Comparison of ENCODE assay signal across 1 cellular context in the genomic region with DNA sequence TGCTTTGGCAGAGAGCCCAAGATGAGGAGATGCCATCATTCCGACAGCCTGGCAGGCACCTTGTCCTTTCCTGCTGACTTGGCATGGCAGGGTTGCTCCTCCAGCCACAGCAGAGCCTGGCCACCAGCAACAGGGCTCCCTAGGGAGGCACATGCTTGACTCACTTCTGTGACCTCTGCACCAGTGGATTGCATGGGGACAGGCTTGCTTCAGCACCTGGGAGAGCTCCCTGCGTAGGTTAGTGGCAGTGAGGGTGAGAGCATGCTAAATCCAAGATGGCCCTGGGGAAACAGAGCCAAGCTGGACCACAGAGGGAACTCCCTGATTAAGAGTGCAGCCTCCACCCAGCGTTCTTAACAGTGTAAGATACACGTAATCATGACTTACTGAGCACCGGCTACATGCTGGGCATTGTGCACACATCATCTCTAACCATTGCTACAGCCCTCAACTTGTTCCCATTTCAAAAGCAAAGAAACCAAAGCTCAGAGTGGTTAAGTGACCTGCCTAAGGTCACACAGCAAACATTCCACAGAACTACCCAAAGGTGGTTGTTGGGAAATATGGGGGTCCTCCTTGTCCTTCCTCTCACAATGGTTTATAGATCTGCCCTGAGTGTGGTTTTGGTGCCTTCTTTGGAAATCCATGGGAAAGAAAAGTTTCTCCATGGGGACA.
A peak's percentile ranks its signal among the peaks of the same experiment; 100 is the strongest.
TF ChIP-seq lines count a peak whose summit lies in the region.

No MANE protein-coding gene starts in this region.

TF ChIP-seq in WTC11, 78 proteins besides CTCF, POLR2A, EP300 and RAD21 (continued from another document and continues in another):
- TF ChIP-seq, protein P1, sequence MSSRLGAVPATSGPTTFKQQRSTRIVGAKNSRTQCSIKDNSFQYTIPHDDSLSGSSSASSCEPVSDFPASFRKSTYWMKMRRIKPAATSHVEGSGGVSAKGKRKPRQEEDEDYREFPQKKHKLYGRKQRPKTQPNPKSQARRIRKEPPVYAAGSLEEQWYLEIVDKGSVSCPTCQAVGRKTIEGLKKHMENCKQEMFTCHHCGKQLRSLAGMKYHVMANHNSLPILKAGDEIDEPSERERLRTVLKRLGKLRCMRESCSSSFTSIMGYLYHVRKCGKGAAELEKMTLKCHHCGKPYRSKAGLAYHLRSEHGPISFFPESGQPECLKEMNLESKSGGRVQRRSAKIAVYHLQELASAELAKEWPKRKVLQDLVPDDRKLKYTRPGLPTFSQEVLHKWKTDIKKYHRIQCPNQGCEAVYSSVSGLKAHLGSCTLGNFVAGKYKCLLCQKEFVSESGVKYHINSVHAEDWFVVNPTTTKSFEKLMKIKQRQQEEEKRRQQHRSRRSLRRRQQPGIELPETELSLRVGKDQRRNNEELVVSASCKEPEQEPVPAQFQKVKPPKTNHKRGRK (CRISPR knock-in tag; IDR thresholded peaks at IDR 0.05; ENCODE audit: borderline replicate concordance) = no peak
- TF ChIP-seq TCF7 (CRISPR knock-in tag; IDR thresholded peaks at IDR 0.05; ENCODE audit: low read depth) (peak; percentile 34; the same call in 1 of the 2 replicates), RELA (CRISPR knock-in tag; IDR thresholded peaks at IDR 0.05; ENCODE audit: borderline replicate concordance) (0 out of 2 replicates have a peak, but pooled peaks have one; percentile 54), SP1 (CRISPR knock-in tag; conservative IDR thresholded peaks at IDR 0.05) (no peak), ZNF423 (CRISPR knock-in tag; IDR thresholded peaks at IDR 0.05) (0 out of 2 replicates have a peak, but pooled peaks have one; percentile 31), ZNF416 (CRISPR knock-in tag; IDR thresholded peaks at IDR 0.05) (0 out of 2 replicates have a peak, but pooled peaks have one; percentile 62), ETV6 (CRISPR knock-in tag; IDR thresholded peaks at IDR 0.05) (peak; percentile 67; the same call in 1 of the 2 replicates), ZNF219 (CRISPR knock-in tag; IDR thresholded peaks at IDR 0.05; ENCODE audit: borderline replicate concordance) (no peak), MXD4 (CRISPR knock-in tag; IDR thresholded peaks at IDR 0.05; ENCODE audit: borderline replicate concordance) (peak; percentile 70; the same call in 1 of the 2 replicates), GABPB1 (CRISPR knock-in tag; IDR thresholded peaks at IDR 0.05) (no peak), ZNF671 (CRISPR knock-in tag; IDR thresholded peaks at IDR 0.05) (0 out of 2 replicates have a peak, but pooled peaks have one; percentile 40), SOX15 (CRISPR knock-in tag; IDR thresholded peaks at IDR 0.05) (no peak), EMX1 (CRISPR knock-in tag; IDR thresholded peaks at IDR 0.05) (peak; percentile 90), CREM (CRISPR knock-in tag; IDR thresholded peaks at IDR 0.05) (peak; percentile 50; the same call in 1 of the 2 replicates), GTF2I (CRISPR knock-in tag; conservative IDR thresholded peaks at IDR 0.05) (peak; percentile 51; the same call in 1 of the 2 replicates)
- TF ChIP-seq, protein P2, sequence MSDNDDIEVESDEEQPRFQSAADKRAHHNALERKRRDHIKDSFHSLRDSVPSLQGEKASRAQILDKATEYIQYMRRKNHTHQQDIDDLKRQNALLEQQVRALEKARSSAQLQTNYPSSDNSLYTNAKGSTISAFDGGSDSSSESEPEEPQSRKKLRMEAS (CRISPR knock-in tag; IDR thresholded peaks at IDR 0.05) = peak; percentile 56; the same call in 1 of the 2 replicates
- TF ChIP-seq, protein P3, sequence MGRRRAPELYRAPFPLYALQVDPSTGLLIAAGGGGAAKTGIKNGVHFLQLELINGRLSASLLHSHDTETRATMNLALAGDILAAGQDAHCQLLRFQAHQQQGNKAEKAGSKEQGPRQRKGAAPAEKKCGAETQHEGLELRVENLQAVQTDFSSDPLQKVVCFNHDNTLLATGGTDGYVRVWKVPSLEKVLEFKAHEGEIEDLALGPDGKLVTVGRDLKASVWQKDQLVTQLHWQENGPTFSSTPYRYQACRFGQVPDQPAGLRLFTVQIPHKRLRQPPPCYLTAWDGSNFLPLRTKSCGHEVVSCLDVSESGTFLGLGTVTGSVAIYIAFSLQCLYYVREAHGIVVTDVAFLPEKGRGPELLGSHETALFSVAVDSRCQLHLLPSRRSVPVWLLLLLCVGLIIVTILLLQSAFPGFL (CRISPR knock-in tag; IDR thresholded peaks at IDR 0.05; ENCODE audit: borderline replicate concordance) = no peak
- TF ChIP-seq, protein P4, sequence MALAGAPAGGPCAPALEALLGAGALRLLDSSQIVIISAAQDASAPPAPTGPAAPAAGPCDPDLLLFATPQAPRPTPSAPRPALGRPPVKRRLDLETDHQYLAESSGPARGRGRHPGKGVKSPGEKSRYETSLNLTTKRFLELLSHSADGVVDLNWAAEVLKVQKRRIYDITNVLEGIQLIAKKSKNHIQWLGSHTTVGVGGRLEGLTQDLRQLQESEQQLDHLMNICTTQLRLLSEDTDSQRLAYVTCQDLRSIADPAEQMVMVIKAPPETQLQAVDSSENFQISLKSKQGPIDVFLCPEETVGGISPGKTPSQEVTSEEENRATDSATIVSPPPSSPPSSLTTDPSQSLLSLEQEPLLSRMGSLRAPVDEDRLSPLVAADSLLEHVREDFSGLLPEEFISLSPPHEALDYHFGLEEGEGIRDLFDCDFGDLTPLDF (CRISPR knock-in tag; IDR thresholded peaks at IDR 0.05) = 0 out of 2 replicates have a peak, but pooled peaks have one; percentile 80
- TF ChIP-seq, protein P5, sequence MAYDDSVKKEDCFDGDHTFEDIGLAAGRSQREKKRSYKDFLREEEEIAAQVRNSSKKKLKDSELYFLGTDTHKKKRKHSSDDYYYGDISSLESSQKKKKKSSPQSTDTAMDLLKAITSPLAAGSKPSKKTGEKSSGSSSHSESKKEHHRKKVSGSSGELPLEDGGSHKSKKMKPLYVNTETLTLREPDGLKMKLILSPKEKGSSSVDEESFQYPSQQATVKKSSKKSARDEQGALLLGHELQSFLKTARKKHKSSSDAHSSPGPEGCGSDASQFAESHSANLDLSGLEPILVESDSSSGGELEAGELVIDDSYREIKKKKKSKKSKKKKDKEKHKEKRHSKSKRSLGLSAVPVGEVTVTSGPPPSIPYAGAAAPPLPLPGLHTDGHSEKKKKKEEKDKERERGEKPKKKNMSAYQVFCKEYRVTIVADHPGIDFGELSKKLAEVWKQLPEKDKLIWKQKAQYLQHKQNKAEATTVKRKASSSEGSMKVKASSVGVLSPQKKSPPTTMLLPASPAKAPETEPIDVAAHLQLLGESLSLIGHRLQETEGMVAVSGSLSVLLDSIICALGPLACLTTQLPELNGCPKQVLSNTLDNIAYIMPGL (CRISPR knock-in tag; IDR thresholded peaks at IDR 0.05) = no peak
- TF ChIP-seq, protein P6, sequence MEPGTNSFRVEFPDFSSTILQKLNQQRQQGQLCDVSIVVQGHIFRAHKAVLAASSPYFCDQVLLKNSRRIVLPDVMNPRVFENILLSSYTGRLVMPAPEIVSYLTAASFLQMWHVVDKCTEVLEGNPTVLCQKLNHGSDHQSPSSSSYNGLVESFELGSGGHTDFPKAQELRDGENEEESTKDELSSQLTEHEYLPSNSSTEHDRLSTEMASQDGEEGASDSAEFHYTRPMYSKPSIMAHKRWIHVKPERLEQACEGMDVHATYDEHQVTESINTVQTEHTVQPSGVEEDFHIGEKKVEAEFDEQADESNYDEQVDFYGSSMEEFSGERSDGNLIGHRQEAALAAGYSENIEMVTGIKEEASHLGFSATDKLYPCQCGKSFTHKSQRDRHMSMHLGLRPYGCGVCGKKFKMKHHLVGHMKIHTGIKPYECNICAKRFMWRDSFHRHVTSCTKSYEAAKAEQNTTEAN (CRISPR knock-in tag; IDR thresholded peaks at IDR 0.05) = no peak
- TF ChIP-seq, protein P7, sequence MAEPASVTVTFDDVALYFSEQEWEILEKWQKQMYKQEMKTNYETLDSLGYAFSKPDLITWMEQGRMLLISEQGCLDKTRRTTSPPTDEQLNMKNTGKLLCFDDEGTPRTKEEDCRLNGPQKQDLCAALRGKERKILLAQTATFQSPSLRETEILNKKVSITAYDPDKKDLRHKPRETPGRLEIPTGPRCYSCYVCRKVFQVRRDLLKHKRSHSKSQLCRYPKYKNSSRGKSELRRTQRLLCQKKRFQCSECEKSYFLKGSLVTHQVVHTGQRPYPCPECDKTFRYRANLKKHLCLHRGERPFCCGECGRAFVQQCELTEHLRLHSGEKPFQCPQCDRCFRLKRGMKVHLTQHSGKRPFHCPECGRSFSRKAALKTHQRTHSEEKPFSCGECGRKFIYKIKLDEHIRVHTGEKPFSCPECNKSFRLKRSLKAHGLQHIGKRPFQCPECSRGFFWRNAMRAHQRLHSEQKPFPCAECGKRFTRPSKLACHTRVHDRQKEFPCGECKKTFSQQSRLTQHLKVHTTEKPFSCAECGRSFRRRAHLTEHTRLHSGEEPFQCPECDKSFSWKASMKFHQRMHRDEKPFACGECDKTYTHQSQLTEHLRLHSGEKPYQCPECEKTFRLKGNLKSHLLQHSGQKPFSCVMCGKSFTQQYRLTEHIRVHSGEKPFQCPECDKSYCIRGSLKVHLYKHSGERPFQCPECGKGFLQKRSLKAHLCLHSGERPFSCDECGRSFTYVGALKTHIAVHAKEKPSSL (CRISPR knock-in tag; conservative IDR thresholded peaks at IDR 0.05) = peak; percentile 67; the same call in 1 of the 2 replicates
- TF ChIP-seq, protein P8, sequence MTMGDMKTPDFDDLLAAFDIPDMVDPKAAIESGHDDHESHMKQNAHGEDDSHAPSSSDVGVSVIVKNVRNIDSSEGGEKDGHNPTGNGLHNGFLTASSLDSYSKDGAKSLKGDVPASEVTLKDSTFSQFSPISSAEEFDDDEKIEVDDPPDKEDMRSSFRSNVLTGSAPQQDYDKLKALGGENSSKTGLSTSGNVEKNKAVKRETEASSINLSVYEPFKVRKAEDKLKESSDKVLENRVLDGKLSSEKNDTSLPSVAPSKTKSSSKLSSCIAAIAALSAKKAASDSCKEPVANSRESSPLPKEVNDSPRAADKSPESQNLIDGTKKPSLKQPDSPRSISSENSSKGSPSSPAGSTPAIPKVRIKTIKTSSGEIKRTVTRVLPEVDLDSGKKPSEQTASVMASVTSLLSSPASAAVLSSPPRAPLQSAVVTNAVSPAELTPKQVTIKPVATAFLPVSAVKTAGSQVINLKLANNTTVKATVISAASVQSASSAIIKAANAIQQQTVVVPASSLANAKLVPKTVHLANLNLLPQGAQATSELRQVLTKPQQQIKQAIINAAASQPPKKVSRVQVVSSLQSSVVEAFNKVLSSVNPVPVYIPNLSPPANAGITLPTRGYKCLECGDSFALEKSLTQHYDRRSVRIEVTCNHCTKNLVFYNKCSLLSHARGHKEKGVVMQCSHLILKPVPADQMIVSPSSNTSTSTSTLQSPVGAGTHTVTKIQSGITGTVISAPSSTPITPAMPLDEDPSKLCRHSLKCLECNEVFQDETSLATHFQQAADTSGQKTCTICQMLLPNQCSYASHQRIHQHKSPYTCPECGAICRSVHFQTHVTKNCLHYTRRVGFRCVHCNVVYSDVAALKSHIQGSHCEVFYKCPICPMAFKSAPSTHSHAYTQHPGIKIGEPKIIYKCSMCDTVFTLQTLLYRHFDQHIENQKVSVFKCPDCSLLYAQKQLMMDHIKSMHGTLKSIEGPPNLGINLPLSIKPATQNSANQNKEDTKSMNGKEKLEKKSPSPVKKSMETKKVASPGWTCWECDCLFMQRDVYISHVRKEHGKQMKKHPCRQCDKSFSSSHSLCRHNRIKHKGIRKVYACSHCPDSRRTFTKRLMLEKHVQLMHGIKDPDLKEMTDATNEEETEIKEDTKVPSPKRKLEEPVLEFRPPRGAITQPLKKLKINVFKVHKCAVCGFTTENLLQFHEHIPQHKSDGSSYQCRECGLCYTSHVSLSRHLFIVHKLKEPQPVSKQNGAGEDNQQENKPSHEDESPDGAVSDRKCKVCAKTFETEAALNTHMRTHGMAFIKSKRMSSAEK (CRISPR knock-in tag; IDR thresholded peaks at IDR 0.05; ENCODE audit: borderline replicate concordance) = no peak
- TF ChIP-seq, protein P9, sequence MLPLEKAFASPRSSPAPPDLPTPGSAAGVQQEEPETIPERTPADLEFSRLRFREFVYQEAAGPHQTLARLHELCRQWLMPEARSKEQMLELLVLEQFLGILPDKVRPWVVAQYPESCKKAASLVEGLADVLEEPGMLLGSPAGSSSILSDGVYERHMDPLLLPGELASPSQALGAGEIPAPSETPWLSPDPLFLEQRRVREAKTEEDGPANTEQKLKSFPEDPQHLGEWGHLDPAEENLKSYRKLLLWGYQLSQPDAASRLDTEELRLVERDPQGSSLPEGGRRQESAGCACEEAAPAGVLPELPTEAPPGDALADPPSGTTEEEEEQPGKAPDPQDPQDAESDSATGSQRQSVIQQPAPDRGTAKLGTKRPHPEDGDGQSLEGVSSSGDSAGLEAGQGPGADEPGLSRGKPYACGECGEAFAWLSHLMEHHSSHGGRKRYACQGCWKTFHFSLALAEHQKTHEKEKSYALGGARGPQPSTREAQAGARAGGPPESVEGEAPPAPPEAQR (CRISPR knock-in tag; IDR thresholded peaks at IDR 0.05) = peak; percentile 90
- TF ChIP-seq, protein P10, sequence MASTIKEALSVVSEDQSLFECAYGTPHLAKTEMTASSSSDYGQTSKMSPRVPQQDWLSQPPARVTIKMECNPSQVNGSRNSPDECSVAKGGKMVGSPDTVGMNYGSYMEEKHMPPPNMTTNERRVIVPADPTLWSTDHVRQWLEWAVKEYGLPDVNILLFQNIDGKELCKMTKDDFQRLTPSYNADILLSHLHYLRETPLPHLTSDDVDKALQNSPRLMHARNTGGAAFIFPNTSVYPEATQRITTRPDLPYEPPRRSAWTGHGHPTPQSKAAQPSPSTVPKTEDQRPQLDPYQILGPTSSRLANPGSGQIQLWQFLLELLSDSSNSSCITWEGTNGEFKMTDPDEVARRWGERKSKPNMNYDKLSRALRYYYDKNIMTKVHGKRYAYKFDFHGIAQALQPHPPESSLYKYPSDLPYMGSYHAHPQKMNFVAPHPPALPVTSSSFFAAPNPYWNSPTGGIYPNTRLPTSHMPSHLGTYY (CRISPR knock-in tag; IDR thresholded peaks at IDR 0.05) = peak; percentile 93
- TF ChIP-seq, protein P11, sequence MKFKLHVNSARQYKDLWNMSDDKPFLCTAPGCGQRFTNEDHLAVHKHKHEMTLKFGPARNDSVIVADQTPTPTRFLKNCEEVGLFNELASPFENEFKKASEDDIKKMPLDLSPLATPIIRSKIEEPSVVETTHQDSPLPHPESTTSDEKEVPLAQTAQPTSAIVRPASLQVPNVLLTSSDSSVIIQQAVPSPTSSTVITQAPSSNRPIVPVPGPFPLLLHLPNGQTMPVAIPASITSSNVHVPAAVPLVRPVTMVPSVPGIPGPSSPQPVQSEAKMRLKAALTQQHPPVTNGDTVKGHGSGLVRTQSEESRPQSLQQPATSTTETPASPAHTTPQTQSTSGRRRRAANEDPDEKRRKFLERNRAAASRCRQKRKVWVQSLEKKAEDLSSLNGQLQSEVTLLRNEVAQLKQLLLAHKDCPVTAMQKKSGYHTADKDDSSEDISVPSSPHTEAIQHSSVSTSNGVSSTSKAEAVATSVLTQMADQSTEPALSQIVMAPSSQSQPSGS (CRISPR knock-in tag; IDR thresholded peaks at IDR 0.05; ENCODE audit: borderline replicate concordance, low read depth) = no peak
- TF ChIP-seq, protein P12, sequence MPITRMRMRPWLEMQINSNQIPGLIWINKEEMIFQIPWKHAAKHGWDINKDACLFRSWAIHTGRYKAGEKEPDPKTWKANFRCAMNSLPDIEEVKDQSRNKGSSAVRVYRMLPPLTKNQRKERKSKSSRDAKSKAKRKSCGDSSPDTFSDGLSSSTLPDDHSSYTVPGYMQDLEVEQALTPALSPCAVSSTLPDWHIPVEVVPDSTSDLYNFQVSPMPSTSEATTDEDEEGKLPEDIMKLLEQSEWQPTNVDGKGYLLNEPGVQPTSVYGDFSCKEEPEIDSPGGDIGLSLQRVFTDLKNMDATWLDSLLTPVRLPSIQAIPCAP (CRISPR knock-in tag; IDR thresholded peaks at IDR 0.05) = peak; percentile 87
